In the genomic region with DNA sequence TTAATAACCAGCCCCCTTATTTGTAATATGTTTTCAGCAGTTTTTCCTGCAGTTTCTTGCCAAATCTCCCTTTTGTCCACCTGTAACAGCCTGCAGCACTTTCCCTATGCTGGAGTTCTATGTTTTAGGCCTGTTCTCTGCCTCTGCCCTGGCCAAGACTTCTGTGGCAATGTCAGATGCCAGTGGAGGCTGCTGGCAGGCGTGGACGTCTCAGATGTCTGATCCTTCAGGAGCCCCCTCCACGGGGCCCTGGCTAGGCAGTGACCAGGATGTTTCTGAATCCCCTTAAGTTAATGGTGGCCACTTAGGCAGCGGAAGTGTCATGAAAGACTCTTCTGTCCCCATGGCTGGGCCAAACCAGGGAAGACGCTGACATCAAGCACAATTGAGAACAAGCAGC, we compare ENCODE assay signal across 16 cellular contexts. TPM values are rescaled to one million over a fixed set of nuclear protein-coding genes. Genes with fewer than 3 reads are reported as not detected.
"Had no signal": no experiment of that assay in that cellular context is flagged by ENCODE, and none has a peak within 500 bp of the region (broad histone marks: within the 10 kb centered on the region; RNA-seq: fewer than 3 reads in every experiment).

No MANE protein-coding gene starts in this region.

- H3K4me3 Mint-ChIP-seq: activated naive CD4-positive, alpha-beta T cell treated with anti-CD3 and anti-CD28 coated beads, Interleukin-2, amount 50 U/mL, for 24 hours had no signal

- H3K4me3 ChIP-seq: adrenal gland, left ventricle myocardium inferior, ovary, sigmoid colon, SK-N-MC, spleen, thoracic aorta had no signal

- H3K27me3 ChIP-seq: adrenal gland, ovary, sigmoid colon, spleen had no signal

- H3K9me3 Mint-ChIP-seq: activated naive CD4-positive, alpha-beta T cell treated with anti-CD3 and anti-CD28 coated beads, Interleukin-2, amount 50 U/mL, for 24 hours had no signal

- H3K27ac ChIP-seq: adrenal gland, left ventricle myocardium inferior, ovary, sigmoid colon, SK-N-MC, thoracic aorta had no signal

- H3K27me3 Mint-ChIP-seq: activated naive CD4-positive, alpha-beta T cell treated with anti-CD3 and anti-CD28 coated beads, Interleukin-2, amount 50 U/mL, for 24 hours had no signal

- H3K4me1 ChIP-seq: adrenal gland, left ventricle myocardium inferior, sigmoid colon had no signal

- H3K27ac Mint-ChIP-seq: activated naive CD4-positive, alpha-beta T cell treated with anti-CD3 and anti-CD28 coated beads, Interleukin-2, amount 50 U/mL, for 24 hours had no signal

- DNase-seq: activated CD4-positive, CD25-positive, alpha-beta regulatory T cell; activated T-cell treated with anti-CD3 and anti-CD28 coated beads for 4 hours; adrenal gland; left ventricle myocardium inferior; mesendoderm; ovary; sigmoid colon; spleen had no signal

- H3K36me3 ChIP-seq: adrenal gland, left ventricle myocardium inferior, ovary, sigmoid colon, thoracic aorta had no signal

- H3K9me3 ChIP-seq: adrenal gland, left ventricle myocardium inferior, ovary, sigmoid colon, spleen, thoracic aorta had no signal

RNA-seq across cellular contexts. Expression of a gene that starts 41.4 kb away (rescaled TPM):
- total RNA-seq: adrenal gland; esophagus mucosa; left ventricle myocardium inferior; ovary; sigmoid colon; spleen; T-helper 1 cell treated with Interleukin-12 subunit alpha and Interleukin-12 subunit beta and Interleukin-4 antibody, amounts not matched to agents 30 ng/mL and 1 ng/mL, for 36 hours; thoracic aorta; urinary bladder had no signal
- polyA plus RNA-seq: keratinocyte, neural cell, ovary, sigmoid colon, spleen, urinary bladder had no signal
